Comparison of ENCODE assay signal across 20 cellular contexts in the genomic region with DNA sequence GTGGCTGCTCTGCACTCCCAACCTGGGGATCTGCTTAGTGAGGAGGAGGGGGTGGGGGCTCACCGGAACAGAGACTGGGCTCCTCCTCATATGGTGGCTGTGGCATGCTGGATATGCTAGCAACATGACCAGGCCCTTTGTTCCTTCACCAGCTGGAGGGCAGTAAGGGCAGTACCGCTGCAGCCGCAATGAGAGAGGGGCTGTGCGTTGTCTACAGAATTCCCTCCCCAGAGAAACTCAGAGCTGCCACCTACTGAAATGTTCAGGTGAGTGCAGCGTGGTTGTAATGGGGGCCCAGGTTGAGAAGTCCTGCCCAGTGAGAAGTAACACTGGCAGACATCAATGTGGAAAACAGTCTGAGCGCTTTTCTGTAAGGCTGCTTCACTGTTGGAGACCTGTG.
DNase-seq lines count a peak whose midpoint lies in the region; ATAC-seq and TF ChIP-seq lines count a peak whose summit lies in the region.
"Had no signal": no experiment of that assay in that cellular context is flagged by ENCODE, and none has a peak within 500 bp of the region (broad histone marks: within the 10 kb centered on the region; RNA-seq: fewer than 3 reads in every experiment).

No MANE protein-coding gene starts in this region.

- H3K4me2 ChIP-seq in OCI-LY1 (ENCODE audit: low read length) = no peak overlapping the region

- H3K9ac ChIP-seq in OCI-LY1 (ENCODE audit: low read length) = no peak overlapping the region

- H3K27ac ChIP-seq in OCI-LY1 (ENCODE audit: low read depth, low read length, poor library complexity, severe bottlenecking) (no peak overlapping the region), thyroid gland (no peak overlapping the region)
- H3K27ac ChIP-seq: dorsolateral prefrontal cortex, RWPE1, skin epidermis had no signal

- no peaks in the 10 kb centered on the region for H3K4me1 ChIP-seq in OCI-LY1 (ENCODE audit: insufficient read depth, low read length, severe bottlenecking)
- no peaks in the 10 kb centered on the region for H3K4me1 ChIP-seq in thyroid gland

- no peaks in the 10 kb centered on the region for H3K9me3 ChIP-seq in OCI-LY1 (ENCODE audit: low read length)
- H3K9me3 ChIP-seq in thyroid gland = no peaks in the 10 kb centered on the region

- H3F3A ChIP-seq in OCI-LY1 (ENCODE audit: insufficient read depth, low read length) = no peaks in the 10 kb centered on the region

- no peak for TF ChIP-seq POLR2A in thyroid gland (IDR thresholded peaks at IDR 0.05)

- TF ChIP-seq CTCF in OCI-LY1 (IDR thresholded peaks at IDR 0.05; ENCODE audit: low read length) = peak; percentile 23; the same call in 1 of the 2 replicates
- TF ChIP-seq CTCF in thyroid gland (IDR thresholded peaks at IDR 0.05) = no peak

- DNase-seq in NCI-H82 (lab: John Stamatoyannopoulos, UW) (peak; percentile 7), NCI-H82 treated with DMSO at 0.1 percent for 48 hours (lab: John Stamatoyannopoulos, UW; ENCODE audit: unreplicated experiment) (no peak), iPS DF 4.7 (ENCODE audit: extremely low read depth, low spot score) (peak; percentile 49), sciatic nerve (ENCODE audit: low spot score) (no peak), NCI-H510A (lab: John Stamatoyannopoulos, UW) (no peak), thyroid gland (no peak), cortex of kidney (lab: John Stamatoyannopoulos, UW) (no peak)
- DNase-seq: activated CD4-positive, alpha-beta memory T cell treated with anti-CD3 and anti-CD28 coated beads for 36 hours; activated effector memory CD4-positive, alpha-beta T cell treated with Interleukin-2 at 50 U/mL for 16 hours; activated naive CD8-positive, alpha-beta T cell treated with anti-CD3 and anti-CD28 coated beads, Interleukin-2, amount 50 U/mL, for 24 hours; CD8-positive, alpha-beta T cell; DMS153; dorsolateral prefrontal cortex; Karpas-422; NCI-H1694 treated with DMSO at 0.1 percent for 48 hours; NCI-H2227 treated with DMSO at 0.1 percent for 48 hours; stimulated activated CD4-positive, alpha-beta T cell treated with anti-CD3 and anti-CD28 coated beads, Interleukin-1b, Interleukin-23, amount 100 ng/mL, for 48 hours had no signal

- H3K4me3 ChIP-seq in OCI-LY1 (ENCODE audit: low read depth, low read length, poor library complexity, severe bottlenecking) (no peak overlapping the region), thyroid gland (replicated peaks in 1 of 3) (no peak overlapping the region)
- H3K4me3 ChIP-seq: dorsolateral prefrontal cortex, skin epidermis had no signal

- WGBS in thyroid gland, 2 donors = 90 to 97% methylated on average over 2 to 4 of the region's 6 CpGs

- ATAC-seq in sciatic nerve = peak; percentile 15
- ATAC-seq: activated naive CD8-positive, alpha-beta T cell treated with anti-CD3 and anti-CD28 coated beads, Interleukin-2, amount 50 U/mL, for 24 hours; CD8-positive, alpha-beta T cell had no signal

- H3K27me3 ChIP-seq in OCI-LY1 (ENCODE audit: insufficient read depth, low read length) = no peaks in the 10 kb centered on the region
- H3K27me3 ChIP-seq in thyroid gland = no peaks in the 10 kb centered on the region
- H3K27me3 ChIP-seq: dorsolateral prefrontal cortex had no signal

- intact Hi-C loops in sciatic nerve (cut with DNase I) (no loop called here), thyroid gland (cut with DNase I) (no loop called here)

- no peaks in the 10 kb centered on the region for H3K9me2 ChIP-seq in OCI-LY1 (ENCODE audit: low read depth, low read length)

- no peaks in the 10 kb centered on the region for H4K20me1 ChIP-seq in OCI-LY1 (ENCODE audit: insufficient read depth, low read length)

- H3K79me2 ChIP-seq in OCI-LY1 (ENCODE audit: insufficient read depth, low read length) = no peaks in the 10 kb centered on the region

- H3K36me3 ChIP-seq in OCI-LY1 (ENCODE audit: insufficient read depth, low read length) (no peaks in the 10 kb centered on the region), thyroid gland (no peaks in the 10 kb centered on the region)

- no peak overlapping the region for H2AFZ ChIP-seq in OCI-LY1 (ENCODE audit: low read length)

Comparison
In these comparisons a context has a peak if more than half of its experiments do, and no peak if none do; other contexts are left out.
1. DNase-seq: peak in NCI-H82 (single experiment) and iPS DF 4.7 (single experiment); none in NCI-H82 treated with DMSO at 0.1 percent for 48 hours (single experiment), sciatic nerve (single experiment), NCI-H510A (single experiment), thyroid gland (0 of 2) and cortex of kidney (single experiment).